Comparison of ENCODE assay signal across 8 cellular contexts in genomic region chr17:63700528-63701441, GRCh38. TPM values are rescaled to one million over a fixed set of nuclear protein-coding genes. Genes with fewer than 3 reads are reported as not detected.
DNase-seq lines count a peak whose midpoint lies in the region; ATAC-seq and TF ChIP-seq lines count a peak whose summit lies in the region.

No MANE protein-coding gene starts in this region.

- in situ Hi-C loops in transverse colon (cut with MboI; ENCODE audit: low pct_ligation_motif_present in 1 of 4, low pct_unique_long_range_greater_than_20kb in 1 of 4, low sequenced_read_pairs in 3 of 4): no loop called here

- peaks cover 7 to 41% (median 29%) of the 10 kb centered on the region in 4 donors for H3K4me1 ChIP-seq in transverse colon

- no peaks in the 10 kb centered on the region for H4K20me1 ChIP-seq in neural cell (ENCODE audit: insufficient read depth)

- no peak overlapping the region for H3K4me2 ChIP-seq in neural cell (ENCODE audit: low read length)

- H3K36me3 ChIP-seq in neural cell (ENCODE audit: insufficient read depth, low read length): no peaks in the 10 kb centered on the region
- H3K36me3 ChIP-seq in transverse colon: no peaks in the 10 kb centered on the region

- intact Hi-C loops in activated T-helper 1 cell treated with anti-CD3 and anti-CD28 coated beads, Interleukin-12 subunit alpha, Interleukin-12 subunit beta, Interleukin-2, Interleukin-4 antibody, amounts not matched to agents 30 ng/mL and 10 ng/mL and 1 ng/mL, durations not matched to agents 14 hours and 24 hours and 36 hours (cut with micrococcal nuclease): loop anchor here (1.0 to 2.0 kb wide), 2 partner anchors 150 to 806 kb away; partner anchors contain the start of genes CEP95, DCAF7 and DDX5
- intact Hi-C loops in transverse colon (cut with DNase I; ENCODE audit: low total_unique reads): no loop called here

- DNase-seq in NCI-H2227 (lab: John Stamatoyannopoulos, UW; ENCODE audit: unreplicated experiment): peak; percentile 60
- no peak for DNase-seq in NCI-H2227 treated with DMSO at 0.1 percent for 48 hours (lab: John Stamatoyannopoulos, UW)
- DNase-seq in NCI-H446 treated with DMSO at 0.1 percent for 48 hours (lab: John Stamatoyannopoulos, UW): peak; percentile 5
- DNase-seq in activated T-helper 1 cell treated with anti-CD3 and anti-CD28 coated beads, Interleukin-12 subunit alpha, Interleukin-12 subunit beta, Interleukin-2, Interleukin-4 antibody, amounts not matched to agents 30 ng/mL and 10 ng/mL and 1 ng/mL, durations not matched to agents 14 hours and 24 hours and 36 hours (ENCODE audit: low spot score): peak; percentile 49
- DNase-seq in fibroblast of the aortic adventitia (ENCODE audit: low read depth): no peak
- peak; percentile 37 for DNase-seq in transverse colon

- H3K27ac Mint-ChIP-seq in activated T-helper 1 cell treated with anti-CD3 and anti-CD28 coated beads, Interleukin-12 subunit alpha, Interleukin-12 subunit beta, Interleukin-2, Interleukin-4 antibody, amounts not matched to agents 30 ng/mL and 10 ng/mL and 1 ng/mL, durations not matched to agents 14 hours and 24 hours and 36 hours: peak overlapping the region; percentile 96

- H3K27ac ChIP-seq in neural cell (ENCODE audit: low read length) (peak overlapping the region; percentile 67), transverse colon (peak overlapping the region; percentile 83 to 87 (median 84))

- H3K27me3 Mint-ChIP-seq in activated T-helper 1 cell treated with anti-CD3 and anti-CD28 coated beads, Interleukin-12 subunit alpha, Interleukin-12 subunit beta, Interleukin-2, Interleukin-4 antibody, amounts not matched to agents 30 ng/mL and 10 ng/mL and 1 ng/mL, durations not matched to agents 14 hours and 24 hours and 36 hours (ENCODE audit: insufficient read depth): no peaks in the 10 kb centered on the region

- no peaks in the 10 kb centered on the region for H3K9me2 ChIP-seq in neural cell (ENCODE audit: insufficient read depth, low read length)

- H3F3A ChIP-seq in neural cell (ENCODE audit: insufficient read depth, low read length, poor library complexity, severe bottlenecking): no peaks in the 10 kb centered on the region

- TF ChIP-seq EP300 in neural cell (conservative IDR thresholded peaks at IDR 0.05; ENCODE audit: poor library complexity, severe bottlenecking) (no peak), transverse colon (IDR thresholded peaks at IDR 0.05; ENCODE audit: low read depth) (no peak)

- H3K79me2 ChIP-seq in neural cell (replicated peaks; ENCODE audit: insufficient read depth, low read length): peaks cover 6% of the 10 kb centered on the region

- H3K27me3 ChIP-seq in neural cell (ENCODE audit: insufficient read depth, low read depth, low read length) (no peaks in the 10 kb centered on the region), transverse colon (peaks cover 15% of the 10 kb centered on the region)

- no peaks in the 10 kb centered on the region for H3K9me3 ChIP-seq in neural cell (ENCODE audit: low read length)
- H3K9me3 ChIP-seq in transverse colon: no peaks in the 10 kb centered on the region

- peak overlapping the region; percentile 64 for H3K4me3 ChIP-seq in fibroblast of the aortic adventitia (ENCODE audit: low read depth, low read length)
- peak overlapping the region; percentile 66 for H3K4me3 ChIP-seq in neural cell (ENCODE audit: low read length)
- peak overlapping the region; percentile 16 to 68 (median 56) for H3K4me3 ChIP-seq in transverse colon

- H3K36me3 Mint-ChIP-seq in activated T-helper 1 cell treated with anti-CD3 and anti-CD28 coated beads, Interleukin-12 subunit alpha, Interleukin-12 subunit beta, Interleukin-2, Interleukin-4 antibody, amounts not matched to agents 30 ng/mL and 10 ng/mL and 1 ng/mL, durations not matched to agents 14 hours and 24 hours and 36 hours (ENCODE audit: low read depth): peaks cover 43% of the 10 kb centered on the region

- peak overlapping the region; percentile 92 for H3K4me3 Mint-ChIP-seq in activated T-helper 1 cell treated with anti-CD3 and anti-CD28 coated beads, Interleukin-12 subunit alpha, Interleukin-12 subunit beta, Interleukin-2, Interleukin-4 antibody, amounts not matched to agents 30 ng/mL and 10 ng/mL and 1 ng/mL, durations not matched to agents 14 hours and 24 hours and 36 hours

- WGBS in transverse colon (ENCODE audit: low coverage in 1 of 2), 2 donors: 28% methylated on average over 44 of the region's 87 CpGs; no CpG with 5 or more reads in 1 of the 2 donors

- no peaks in the 10 kb centered on the region for H3K9me3 Mint-ChIP-seq in activated T-helper 1 cell treated with anti-CD3 and anti-CD28 coated beads, Interleukin-12 subunit alpha, Interleukin-12 subunit beta, Interleukin-2, Interleukin-4 antibody, amounts not matched to agents 30 ng/mL and 10 ng/mL and 1 ng/mL, durations not matched to agents 14 hours and 24 hours and 36 hours

- peak overlapping the region; percentile 45 for H2AFZ ChIP-seq in neural cell (ENCODE audit: low read depth, low read length)

- TF ChIP-seq POLR2A in transverse colon (IDR thresholded peaks at IDR 0.05): no peak

- TF ChIP-seq RAD21 in neural cell (conservative IDR thresholded peaks at IDR 0.05): no peak

- no peak for ATAC-seq in GM21717 (IDR thresholded peaks at IDR 0.05; ENCODE audit: unreplicated experiment)

- peak overlapping the region; percentile 86 for H3K9ac ChIP-seq in neural cell (ENCODE audit: low read length)

- TF ChIP-seq CTCF in fibroblast of the aortic adventitia (IDR thresholded peaks at IDR 0.05; ENCODE audit: insufficient read depth, low read length): no peak
- peak; percentile 43 for TF ChIP-seq CTCF in neural cell (IDR thresholded peaks at IDR 0.05; ENCODE audit: poor library complexity, severe bottlenecking)
- TF ChIP-seq CTCF in transverse colon (IDR thresholded peaks at IDR 0.05): no peak

- peaks cover 62% of the 10 kb centered on the region for H3K4me1 Mint-ChIP-seq in activated T-helper 1 cell treated with anti-CD3 and anti-CD28 coated beads, Interleukin-12 subunit alpha, Interleukin-12 subunit beta, Interleukin-2, Interleukin-4 antibody, amounts not matched to agents 30 ng/mL and 10 ng/mL and 1 ng/mL, durations not matched to agents 14 hours and 24 hours and 36 hours (ENCODE audit: low read depth)

TF ChIP-seq in neural cell, 6 proteins besides CTCF, POLR2A, EP300 and RAD21:
- TF ChIP-seq REST (IDR thresholded peaks at IDR 0.05; ENCODE audit: borderline replicate concordance): no peak
- TF ChIP-seq MXI1 (conservative IDR thresholded peaks at IDR 0.05; ENCODE audit: poor library complexity, severe bottlenecking): no peak
- no peak for TF ChIP-seq POLR2AphosphoS5 (IDR thresholded peaks at IDR 0.05)
- no peak for TF ChIP-seq EZH2 (IDR thresholded peaks at IDR 0.05; ENCODE audit: borderline replicate concordance, insufficient read depth, low read length, poor library complexity, severe bottlenecking)
- TF ChIP-seq TAF1 (IDR thresholded peaks at IDR 0.05; ENCODE audit: low read depth): no peak
- no peak for TF ChIP-seq SMC3 (conservative IDR thresholded peaks at IDR 0.05; ENCODE audit: poor library complexity)

RNA-seq across cellular contexts. Expression of gene LIMD2, which starts 0.9 kb away (rescaled TPM):
- 228 and 233 TPM in 2 replicates for total RNA-seq in activated T-helper 1 cell treated with anti-CD3 and anti-CD28 coated beads, Interleukin-12 subunit alpha, Interleukin-12 subunit beta, Interleukin-2, Interleukin-4 antibody, amounts not matched to agents 30 ng/mL and 10 ng/mL and 1 ng/mL, durations not matched to agents 14 hours and 24 hours and 36 hours
- 2.8 and 10.9 TPM in 2 replicates for total RNA-seq in fibroblast of the aortic adventitia (ENCODE audit: low replicate concordance)
- polyA plus RNA-seq in neural cell: 116 and 132 TPM in 2 replicates
- polyA minus RNA-seq in neural cell: 43.3 and 47.1 TPM in 2 replicates
- 10 to 100 TPM in 2 of 4 donors, 1 to 10 TPM in 2; 5.3 to 30.7 (median 12.2) TPM for total RNA-seq in transverse colon

RNA-seq across cellular contexts. Expression of gene STRADA, which starts 40.8 kb away (rescaled TPM):
- 59.1 and 59.4 TPM in 2 replicates for total RNA-seq in activated T-helper 1 cell treated with anti-CD3 and anti-CD28 coated beads, Interleukin-12 subunit alpha, Interleukin-12 subunit beta, Interleukin-2, Interleukin-4 antibody, amounts not matched to agents 30 ng/mL and 10 ng/mL and 1 ng/mL, durations not matched to agents 14 hours and 24 hours and 36 hours
- 36.4 and 39.5 TPM in 2 replicates for total RNA-seq in fibroblast of the aortic adventitia (ENCODE audit: low replicate concordance)
- polyA plus RNA-seq in neural cell: 15.6 and 18.4 TPM in 2 replicates
- 28.7 and 30.6 TPM in 2 replicates for polyA minus RNA-seq in neural cell
- total RNA-seq in transverse colon: 10 to 100 TPM; 23.1 to 37.8 (median 33.8) TPM

Comparison
In these comparisons a context has a peak if more than half of its experiments do, and no peak if none do; other contexts are left out.
1. DNase-seq: peak in NCI-H2227 (single experiment), NCI-H446 treated with DMSO at 0.1 percent for 48 hours (single experiment), activated T-helper 1 cell treated with anti-CD3 and anti-CD28 coated beads, Interleukin-12 subunit alpha, Interleukin-12 subunit beta, Interleukin-2, Interleukin-4 antibody, amounts not matched to agents 30 ng/mL and 10 ng/mL and 1 ng/mL, durations not matched to agents 14 hours and 24 hours and 36 hours (single experiment) and transverse colon (single experiment); none in NCI-H2227 treated with DMSO at 0.1 percent for 48 hours (single experiment) and fibroblast of the aortic adventitia (single experiment).
2. Peak in every context shown above with its lines, with median percentiles within 50 percentile points of each other: H3K4me3 ChIP-seq.